In genomic region chr2:31113765-31114164, GRCh38 we compare ENCODE assay signal across 34 cellular contexts.
"Had no signal": no experiment of that assay in that cellular context is flagged by ENCODE, and none has a peak within 500 bp of the region (broad histone marks: within the 10 kb centered on the region; RNA-seq: fewer than 3 reads in every experiment).

No MANE protein-coding gene starts in this region.

- ATAC-seq: activated CD8-positive, alpha-beta T cell treated with anti-CD3 and anti-CD28 coated beads for 36 hours; activated naive CD4-positive, alpha-beta T cell treated with anti-CD3 and anti-CD28 coated beads, Interleukin-2, amount 50 U/mL, for 72 hours; activated T-cell treated with anti-CD3 and anti-CD28 coated beads, Interleukin-2, amount 50 U/mL, for 4 hours; activated T-cell treated with anti-CD3 and anti-CD28 coated beads, Interleukin-2, amount 50 U/mL, for 72 hours; activated T-helper 17 cell treated with anti-CD3 and anti-CD28 coated beads, Interleukin-2, amount 50 U/mL, for 72 hours; body of pancreas had no signal

- H3K4me1 Mint-ChIP-seq: activated B cell treated with CpG ODN at 0.5 μM for 24 hours; activated CD4-positive, alpha-beta T cell treated with anti-CD3 and anti-CD28 coated beads, Interleukin-2, amount 10 ng/mL, durations not matched to agents 24 days and 14 days; activated naive CD8-positive, alpha-beta T cell treated with anti-CD3 and anti-CD28 coated beads for 36 hours; activated T-helper 17 cell treated with anti-CD3 and anti-CD28 coated beads, Interleukin-2, amount 50 U/mL, for 72 hours had no signal

- H3K4me3 Mint-ChIP-seq: activated B cell treated with CpG ODN at 0.5 μM for 24 hours; activated CD4-positive, alpha-beta memory T cell treated with anti-CD3 and anti-CD28 coated beads for 36 hours; activated CD4-positive, alpha-beta T cell treated with anti-CD3 and anti-CD28 coated beads, Interleukin-2, amount 10 ng/mL, durations not matched to agents 24 days and 14 days; activated CD8-positive, alpha-beta T cell treated with anti-CD3 and anti-CD28 coated beads for 36 hours; activated naive CD4-positive, alpha-beta T cell treated with anti-CD3 and anti-CD28 coated beads for 36 hours; activated naive CD8-positive, alpha-beta T cell treated with anti-CD3 and anti-CD28 coated beads for 36 hours; activated T-cell treated with anti-CD3 and anti-CD28 coated beads, Interleukin-2, amount 50 U/mL, for 4 hours; activated T-cell treated with anti-CD3 and anti-CD28 coated beads, Interleukin-2, amount 50 U/mL, for 72 hours; activated T-helper 1 cell treated with anti-CD3 and anti-CD28 coated beads, Interleukin-12 subunit alpha, Interleukin-12 subunit beta, Interleukin-2, Interleukin-4 antibody, amounts not matched to agents 30 ng/mL and 10 ng/mL and 1 ng/mL, durations not matched to agents 14 hours and 24 hours and 36 hours; activated T-helper 17 cell treated with anti-CD3 and anti-CD28 coated beads, Interleukin-2, amount 50 U/mL, for 72 hours; T-helper 1 cell treated with Interleukin-12 subunit alpha and Interleukin-12 subunit beta and Interleukin-4 antibody, amounts not matched to agents 30 μg/mL and 1 μg/mL, for 36 hours; T-helper 2 cell treated with Interferon-gamma antibody and Interleukin-4, amounts not matched to agents 5 μg/mL and 100 μg/mL, for 36 hours had no signal

- H3K36me3 Mint-ChIP-seq: activated CD4-positive, alpha-beta memory T cell treated with anti-CD3 and anti-CD28 coated beads for 36 hours; activated naive CD4-positive, alpha-beta T cell treated with anti-CD3 and anti-CD28 coated beads, Interleukin-2, amount 50 U/mL, for 72 hours; activated naive CD8-positive, alpha-beta T cell treated with anti-CD3 and anti-CD28 coated beads for 36 hours had no signal

- H3K27ac Mint-ChIP-seq: activated B cell treated with CpG ODN at 0.5 μM for 24 hours; activated CD4-positive, alpha-beta memory T cell treated with anti-CD3 and anti-CD28 coated beads for 36 hours; activated CD4-positive, alpha-beta T cell treated with anti-CD3 and anti-CD28 coated beads, Interleukin-2, amount 10 ng/mL, durations not matched to agents 24 days and 14 days; activated CD8-positive, alpha-beta T cell treated with anti-CD3 and anti-CD28 coated beads for 36 hours; activated naive CD4-positive, alpha-beta T cell treated with anti-CD3 and anti-CD28 coated beads for 36 hours; activated naive CD4-positive, alpha-beta T cell treated with anti-CD3 and anti-CD28 coated beads, Interleukin-2, amount 50 U/mL, for 72 hours; activated T-cell treated with anti-CD3 and anti-CD28 coated beads, Interleukin-2, amount 50 U/mL, for 72 hours; activated T-helper 1 cell treated with anti-CD3 and anti-CD28 coated beads, Interleukin-12 subunit alpha, Interleukin-12 subunit beta, Interleukin-2, Interleukin-4 antibody, amounts not matched to agents 30 ng/mL and 10 ng/mL and 1 ng/mL, durations not matched to agents 14 hours and 24 hours and 36 hours; activated T-helper 17 cell treated with anti-CD3 and anti-CD28 coated beads, Interleukin-2, amount 50 U/mL, for 72 hours; T-helper 1 cell treated with Interleukin-12 subunit alpha and Interleukin-12 subunit beta and Interleukin-4 antibody, amounts not matched to agents 30 μg/mL and 1 μg/mL, for 36 hours; T-helper 2 cell treated with Interferon-gamma antibody and Interleukin-4, amounts not matched to agents 5 μg/mL and 100 μg/mL, for 36 hours had no signal

- H3K27ac ChIP-seq: adrenal gland, body of pancreas, brain microvascular endothelial cell, breast epithelium, VCaP had no signal

- H3K4me1 ChIP-seq: adrenal gland, body of pancreas, breast epithelium had no signal

- H3K27me3 Mint-ChIP-seq: activated B cell treated with CpG ODN at 0.5 μM for 24 hours had no signal

- H3K4me3 ChIP-seq: adrenal gland, body of pancreas, breast epithelium had no signal

- H3K9me3 ChIP-seq: adrenal gland, body of pancreas, breast epithelium had no signal

- H3K9me3 Mint-ChIP-seq: activated B cell treated with CpG ODN at 0.5 μM for 24 hours; activated CD4-positive, alpha-beta memory T cell treated with anti-CD3 and anti-CD28 coated beads for 36 hours; activated CD4-positive, alpha-beta T cell treated with anti-CD3 and anti-CD28 coated beads, Interleukin-2, amount 10 ng/mL, durations not matched to agents 24 days and 14 days; activated CD8-positive, alpha-beta T cell treated with anti-CD3 and anti-CD28 coated beads for 36 hours; activated naive CD4-positive, alpha-beta T cell treated with anti-CD3 and anti-CD28 coated beads for 36 hours; activated naive CD4-positive, alpha-beta T cell treated with anti-CD3 and anti-CD28 coated beads, Interleukin-2, amount 50 U/mL, for 72 hours; activated naive CD8-positive, alpha-beta T cell treated with anti-CD3 and anti-CD28 coated beads for 36 hours; activated T-cell treated with anti-CD3 and anti-CD28 coated beads, Interleukin-2, amount 50 U/mL, for 4 hours; activated T-cell treated with anti-CD3 and anti-CD28 coated beads, Interleukin-2, amount 50 U/mL, for 72 hours; activated T-helper 1 cell treated with anti-CD3 and anti-CD28 coated beads, Interleukin-12 subunit alpha, Interleukin-12 subunit beta, Interleukin-2, Interleukin-4 antibody, amounts not matched to agents 30 ng/mL and 10 ng/mL and 1 ng/mL, durations not matched to agents 14 hours and 24 hours and 36 hours; activated T-helper 17 cell treated with anti-CD3 and anti-CD28 coated beads, Interleukin-2, amount 50 U/mL, for 72 hours; T-helper 1 cell treated with Interleukin-12 subunit alpha and Interleukin-12 subunit beta and Interleukin-4 antibody, amounts not matched to agents 30 μg/mL and 1 μg/mL, for 36 hours; T-helper 2 cell treated with Interferon-gamma antibody and Interleukin-4, amounts not matched to agents 5 μg/mL and 100 μg/mL, for 36 hours had no signal

- DNase-seq: activated B cell treated with CpG ODN at 0.5 μM for 24 hours; activated CD4-positive, alpha-beta memory T cell treated with anti-CD3 and anti-CD28 coated beads for 36 hours; activated CD4-positive, alpha-beta T cell treated with anti-CD3 and anti-CD28 coated beads for 4 hours; activated CD4-positive, alpha-beta T cell treated with anti-CD3 and anti-CD28 coated beads, Interleukin-2, amount 10 ng/mL, durations not matched to agents 24 days and 14 days; activated CD4-positive, alpha-beta T cell treated with anti-CD3 and anti-CD28 coated beads, Interleukin-2, amount 50 U/mL, for 1 hour; activated CD4-positive, alpha-beta T cell treated with anti-CD3 and anti-CD28 coated beads, Interleukin-2, amount 50 U/mL, for 4 hours; activated CD4-positive, CD25-positive, alpha-beta regulatory T cell treated with anti-CD3 and anti-CD28 coated beads, Interleukin-2, amount 50 U/mL, for 72 hours; activated CD8-positive, alpha-beta memory T cell treated with anti-CD3 and anti-CD28 coated beads, Interleukin-2, amount 50 U/mL, for 4 hours; activated CD8-positive, alpha-beta T cell treated with anti-CD3 and anti-CD28 coated beads for 36 hours; activated effector memory CD4-positive, alpha-beta T cell treated with anti-CD3 and anti-CD28 coated beads, Interleukin-2, amount 50 U/mL, for 16 hours; activated gamma-delta T cell treated with Interleukin-2 at 50 U/mL for 16 hours; activated naive CD4-positive, alpha-beta T cell; activated naive CD4-positive, alpha-beta T cell treated with anti-CD3 and anti-CD28 coated beads for 36 hours; activated naive CD4-positive, alpha-beta T cell treated with anti-CD3 and anti-CD28 coated beads, Interleukin-2, amount 50 U/mL, for 16 hours; activated naive CD8-positive, alpha-beta T cell treated with anti-CD3 and anti-CD28 coated beads for 36 hours; activated T-cell treated with anti-CD3 and anti-CD28 coated beads for 4 hours; activated T-cell treated with anti-CD3 and anti-CD28 coated beads, Interleukin-2, amount 50 U/mL, for 1 hour; activated T-cell treated with anti-CD3 and anti-CD28 coated beads, Interleukin-2, amount 50 U/mL, for 4 hours; activated T-cell treated with anti-CD3 and anti-CD28 coated beads, Interleukin-2, amount 50 U/mL, for 72 hours; adrenal gland; amniotic stem cell; aorta; body of pancreas; brain microvascular endothelial cell; central memory CD4-positive, alpha-beta T cell; T-helper 2 cell; T-helper 9 cell had no signal

- H3K36me3 ChIP-seq: adrenal gland, brain microvascular endothelial cell, breast epithelium had no signal

- H3K27me3 ChIP-seq: adrenal gland, body of pancreas, brain microvascular endothelial cell, breast epithelium had no signal
